Comparison of ENCODE assay signal across 8 cellular contexts in the genomic region with DNA sequence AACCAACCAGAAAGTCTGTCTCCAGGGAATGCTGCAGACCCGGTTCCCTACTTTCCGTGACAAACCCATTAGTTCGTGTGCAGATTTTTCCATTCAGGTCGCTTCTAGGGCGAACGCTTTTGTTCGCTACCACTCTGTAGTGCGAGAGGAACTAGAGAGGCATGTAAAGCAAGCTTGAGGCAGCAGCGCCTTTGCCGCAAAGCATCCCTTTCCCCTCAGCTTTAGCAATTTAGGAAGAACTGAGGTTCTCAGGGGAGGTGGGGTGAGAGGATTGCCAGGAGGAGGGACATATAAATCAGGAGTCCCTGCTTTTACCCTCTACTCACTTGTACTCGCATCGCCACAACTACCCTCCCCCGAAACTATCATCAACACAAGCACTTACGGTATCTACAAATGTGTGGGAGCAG. TPM values are rescaled to one million over a fixed set of nuclear protein-coding genes. Genes with fewer than 3 reads are reported as not detected.
DNase-seq lines count a peak whose midpoint lies in the region; ATAC-seq and TF ChIP-seq lines count a peak whose summit lies in the region.

No MANE protein-coding gene starts in this region.

- no peak overlapping the region for H3K9ac ChIP-seq in neuronal stem cell (ENCODE audit: low read depth, low read length, poor library complexity)

- H4K91ac ChIP-seq in neuronal stem cell (ENCODE audit: low read depth, low read length, poor library complexity) = no peak overlapping the region

- H2AK5ac ChIP-seq in neuronal stem cell (ENCODE audit: low read depth, low read length) = no peak overlapping the region

- peak overlapping the region; percentile 53 to 68 for H3K4me3 Mint-ChIP-seq in activated T-cell treated with anti-CD3 and anti-CD28 coated beads, Interleukin-2, amount 50 U/mL, for 72 hours
- peak overlapping the region; percentile 91 for H3K4me3 Mint-ChIP-seq in glutamatergic neuron (ENCODE audit: unreplicated experiment)

- H3K27me3 ChIP-seq in A673 (replicated peaks; ENCODE audit: insufficient read depth, low read depth, low read length, poor library complexity) (no peaks in the 10 kb centered on the region), neuronal stem cell (ENCODE audit: control insufficient read depth in 3 of 3, insufficient read depth in 3 of 3, low read depth in 1 of 3, low read length in 3 of 3) (peaks cover 0 to 7% (median 4%) of the 10 kb centered on the region in 3 experiments)

- peak overlapping the region; percentile 10 for H2BK15ac ChIP-seq in neuronal stem cell (ENCODE audit: low read length)

- TF ChIP-seq CTCF in A673 (conservative IDR thresholded peaks at IDR 0.05; ENCODE audit: low read depth, low read length) (no peak), glutamatergic neuron (IDR thresholded peaks at IDR 0.05; ENCODE audit: partially characterized antibody, unreplicated experiment) (no peak)

- peak; percentile 74 for DNase-seq in A673 (ENCODE audit: low spot score)
- DNase-seq in M059J (ENCODE audit: low read depth) = peak; percentile 17
- DNase-seq in activated T-cell treated with anti-CD3 and anti-CD28 coated beads, Interleukin-2, amount 50 U/mL, for 72 hours = no peak
- DNase-seq in glutamatergic neuron = peak; percentile 41
- peak; percentile 27 for DNase-seq in neuronal stem cell (ENCODE audit: low spot score)
- DNase-seq in GM19240 (ENCODE audit: insufficient read length, low spot score) = no peak
- DNase-seq in GOT3 (lab: John Stamatoyannopoulos, UW) = no peak

- ATAC-seq in GM18867 (IDR thresholded peaks at IDR 0.05; ENCODE audit: unreplicated experiment) = peak; percentile 25
- peak in 1 of 2 donors; percentile 22 for ATAC-seq in activated T-cell treated with anti-CD3 and anti-CD28 coated beads, Interleukin-2, amount 50 U/mL, for 72 hours (replicated peaks in 1 of 2)

- H4K8ac ChIP-seq in neuronal stem cell (ENCODE audit: low read depth, low read length) = no peak overlapping the region

- peaks cover 1% of the 10 kb centered on the region for H3K79me1 ChIP-seq in neuronal stem cell (ENCODE audit: low read depth, low read length)

- H3K4ac ChIP-seq in neuronal stem cell (ENCODE audit: low read length) = no peak overlapping the region

- H3K14ac ChIP-seq in neuronal stem cell (ENCODE audit: low read length) = no peak overlapping the region

- peaks cover 33% of the 10 kb centered on the region for H3K4me1 ChIP-seq in A673 (ENCODE audit: insufficient read depth, low read length, poor library complexity, severe bottlenecking)
- peaks cover 0 to 3% of the 10 kb centered on the region in 2 donors for H3K4me1 ChIP-seq in neuronal stem cell (ENCODE audit: control insufficient read depth in 2 of 2, insufficient read depth in 1 of 2, low read depth in 1 of 2, low read length in 2 of 2)

- peaks cover 31% of the 10 kb centered on the region for H3K27me3 Mint-ChIP-seq in activated T-cell treated with anti-CD3 and anti-CD28 coated beads, Interleukin-2, amount 50 U/mL, for 72 hours (ENCODE audit: low read depth)
- peaks cover 12% of the 10 kb centered on the region for H3K27me3 Mint-ChIP-seq in glutamatergic neuron (ENCODE audit: unreplicated experiment)

- CTCF ChIA-PET in A673 (lab: Charles Lee) = no interaction called here

- H3K9me3 ChIP-seq in A673 (ENCODE audit: low read depth, low read length, poor library complexity, severe bottlenecking) = no peaks in the 10 kb centered on the region
- no peaks in the 10 kb centered on the region for H3K9me3 ChIP-seq in neuronal stem cell (replicated peaks in 1 of 2; ENCODE audit: control insufficient read depth in 2 of 2, insufficient read depth in 1 of 2, low read depth in 1 of 2, low read length in 2 of 2)

- no peaks in the 10 kb centered on the region for H3K36me3 ChIP-seq in A673 (ENCODE audit: insufficient read depth, low read length, poor library complexity, severe bottlenecking)
- no peaks in the 10 kb centered on the region for H3K36me3 ChIP-seq in neuronal stem cell (replicated peaks in 1 of 2; ENCODE audit: control insufficient read depth in 2 of 2, insufficient read depth in 2 of 2, low read length in 2 of 2)

- H3K27ac ChIP-seq in A673 (ENCODE audit: low read depth, low read length, poor library complexity, severe bottlenecking) (peak overlapping the region; percentile 68), neuronal stem cell (replicated peaks; ENCODE audit: low read length) (no peak overlapping the region)

- H3K36me3 Mint-ChIP-seq in activated T-cell treated with anti-CD3 and anti-CD28 coated beads, Interleukin-2, amount 50 U/mL, for 72 hours (ENCODE audit: insufficient read depth in 2 of 2) = peaks cover 0 to 2% of the 10 kb centered on the region in 2 donors
- H3K36me3 Mint-ChIP-seq in glutamatergic neuron (ENCODE audit: unreplicated experiment) = no peaks in the 10 kb centered on the region

- WGBS in neuronal stem cell (ENCODE audit: extremely low coverage in 2 of 2, insufficient read length in 2 of 2, insufficient replicate concordance in 1 of 2), 2 donors = no CpG with 5 or more reads among the region's 14 CpGs

- no TSS peak for BruUV-seq in A673 (replicated peaks; lab: Mats Ljungman, UMichigan)

- no peak overlapping the region for H3K27ac Mint-ChIP-seq in activated T-cell treated with anti-CD3 and anti-CD28 coated beads, Interleukin-2, amount 50 U/mL, for 72 hours
- peak overlapping the region; percentile 94 for H3K27ac Mint-ChIP-seq in glutamatergic neuron (ENCODE audit: unreplicated experiment)

- H3K4me3 ChIP-seq in A673 (ENCODE audit: low read depth, low read length, poor library complexity, severe bottlenecking) = peak overlapping the region; percentile 74
- H3K4me3 ChIP-seq in neuronal stem cell (ENCODE audit: low read length in 2 of 2) = peak overlapping the region; percentile 55 to 93

- H3K4me2 ChIP-seq in neuronal stem cell (ENCODE audit: insufficient read depth, low read length, poor library complexity, severe bottlenecking) = peak overlapping the region; percentile 93

- H3K9me3 Mint-ChIP-seq in activated T-cell treated with anti-CD3 and anti-CD28 coated beads, Interleukin-2, amount 50 U/mL, for 72 hours = peaks cover 0 to 1% of the 10 kb centered on the region in 2 donors
- peaks cover 20% of the 10 kb centered on the region for H3K9me3 Mint-ChIP-seq in glutamatergic neuron (ENCODE audit: unreplicated experiment)

- intact Hi-C loops in A673 (cut with micrococcal nuclease; ENCODE audit: unreplicated experiment) = no loop called here

- no peak overlapping the region for H2BK5ac ChIP-seq in neuronal stem cell (ENCODE audit: low read length)

- H3K18ac ChIP-seq in neuronal stem cell (ENCODE audit: low read length) = no peak overlapping the region

- no peak overlapping the region for H2BK12ac ChIP-seq in neuronal stem cell (ENCODE audit: low read length)

- no peak overlapping the region for H3K23ac ChIP-seq in neuronal stem cell (ENCODE audit: low read depth, low read length, poor library complexity)

- H2AFZ ChIP-seq in neuronal stem cell (ENCODE audit: low read length) = peak overlapping the region; percentile 99

- H2BK120ac ChIP-seq in neuronal stem cell (ENCODE audit: low read depth, low read length) = no peak overlapping the region

- H3K4me1 Mint-ChIP-seq in activated T-cell treated with anti-CD3 and anti-CD28 coated beads, Interleukin-2, amount 50 U/mL, for 72 hours (ENCODE audit: low read depth) = peaks cover 15% of the 10 kb centered on the region
- H3K4me1 Mint-ChIP-seq in glutamatergic neuron (ENCODE audit: low read depth, unreplicated experiment) = peaks cover 6% of the 10 kb centered on the region

- POLR2A ChIA-PET in A673 (lab: Charles Lee; ENCODE audit: low non-redundant PET) = no interaction called here

RNA-seq across cellular contexts. Expression of gene ZNF804A, which starts 0.8 kb away (rescaled TPM):
- total RNA-seq in A673 (2021) (2.5 and 3.4 TPM in 2 replicates), glutamatergic neuron (ENCODE audit: unreplicated experiment) (23.1 TPM)
- 1.1 and 1.6 TPM in 2 replicates for total RNA-seq in M059J (2014; rRNA removed; shearing (Covaris generic))
- total RNA-seq in activated T-cell treated with anti-CD3 and anti-CD28 coated beads, Interleukin-2, amount 50 U/mL, for 72 hours = not detected
- 0.04 TPM for polyA plus RNA-seq in neuronal stem cell (2013, experiment 1 of 2)
- 0.08 TPM for polyA plus RNA-seq in neuronal stem cell (2013, experiment 2 of 2)

Comparison
In these comparisons a context has a peak if more than half of its experiments do, and no peak if none do; other contexts are left out.
1. DNase-seq: peak in A673 (single experiment), M059J (single experiment), glutamatergic neuron (single experiment) and neuronal stem cell (single experiment); none in activated T-cell treated with anti-CD3 and anti-CD28 coated beads, Interleukin-2, amount 50 U/mL, for 72 hours (0 of 2), GM19240 (single experiment) and GOT3 (single experiment).